In the genomic region with DNA sequence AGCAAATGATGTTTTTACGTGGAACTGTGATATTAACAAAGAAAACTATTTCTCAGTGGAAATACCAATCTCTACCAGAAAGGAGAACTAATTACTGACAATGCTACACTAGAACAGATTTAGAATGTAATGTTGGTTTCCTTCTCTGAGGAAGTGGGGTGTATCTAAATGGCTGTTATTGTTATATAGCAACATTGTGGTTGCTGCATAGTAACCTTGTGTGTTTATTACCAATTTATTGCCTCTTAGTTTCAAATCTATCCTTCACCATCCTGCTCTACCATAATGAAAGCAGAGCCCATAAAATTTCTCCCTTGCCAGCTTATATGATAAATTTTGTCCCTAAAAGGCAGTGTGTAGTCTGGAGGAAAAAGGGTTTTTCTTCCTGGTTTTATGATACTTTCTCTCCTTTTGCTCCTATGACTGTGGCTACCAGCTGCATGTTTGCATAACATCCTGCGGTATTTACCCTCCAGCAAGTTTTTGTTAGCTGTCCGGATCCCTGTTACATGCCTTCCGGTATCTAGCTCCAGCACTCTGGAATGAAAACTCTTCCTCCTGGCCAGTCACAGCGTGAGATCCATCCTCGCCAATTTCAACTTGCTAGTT, we compare ENCODE assay signal across 8 cellular contexts. TPM values are rescaled to one million over a fixed set of nuclear protein-coding genes. Genes with fewer than 3 reads are reported as not detected.
A peak's percentile ranks its signal among the peaks of the same experiment; 100 is the strongest.
DNase-seq lines count a peak whose midpoint lies in the region; ATAC-seq and TF ChIP-seq lines count a peak whose summit lies in the region.

No MANE protein-coding gene starts in this region.

- no peak overlapping the region for H2AK5ac ChIP-seq in IMR-90 (ENCODE audit: low read depth, low read length)

- no peak overlapping the region for H2AK9ac ChIP-seq in IMR-90 (replicated peaks; ENCODE audit: low read depth, low read length, poor library complexity)

- peak overlapping the region; percentile 75 for H3K27ac Mint-ChIP-seq in WTC11

- no peaks in the 10 kb centered on the region; the same call in 1 of the 2 replicates for H3K27me3 ChIP-seq in IMR-90 (ENCODE audit: control insufficient read depth, insufficient read depth, low read length)
- H3K27me3 ChIP-seq in suprapubic skin: no peaks in the 10 kb centered on the region

- H4K8ac ChIP-seq in IMR-90 (ENCODE audit: low read depth in 2 of 2, low read length in 2 of 2): peak overlapping the region in 1 of 2 experiments; percentile 4; a peak in 1 of 4 replicates

- H3K4me1 ChIP-seq in IMR-90 (ENCODE audit: control insufficient read depth, insufficient read depth, low read length) (no peaks in the 10 kb centered on the region), suprapubic skin (peaks cover 14% of the 10 kb centered on the region)

- H3K9me3 ChIP-seq in IMR-90 (ENCODE audit: control insufficient read depth, insufficient read depth, low read length) (no peaks in the 10 kb centered on the region), suprapubic skin (no peaks in the 10 kb centered on the region)

- no peaks in the 10 kb centered on the region for H3K9me3 Mint-ChIP-seq in WTC11

- no peak overlapping the region for H3K14ac ChIP-seq in IMR-90 (replicated peaks; ENCODE audit: low read depth, low read length)

- H3K4me1 Mint-ChIP-seq in WTC11: peaks cover 24% of the 10 kb centered on the region

- no peaks in the 10 kb centered on the region for H3K79me1 ChIP-seq in IMR-90 (ENCODE audit: low read depth in 1 of 2, low read length in 2 of 2)

- H4K20me1 ChIP-seq in IMR-90 (ENCODE audit: insufficient read depth, low read length): no peaks in the 10 kb centered on the region

- 33% methylated on average over 1 of the region's 6 CpGs; no CpG with 5 or more reads in 1 of the 2 experiments for WGBS in IMR-90 (ENCODE audit: extremely low coverage in 2 of 2, insufficient read length in 1 of 2), 2 experiments
- WGBS in suprapubic skin: 31% methylated on average over 6 of the region's 6 CpGs

- H2BK20ac ChIP-seq in IMR-90 (ENCODE audit: low read depth, low read length): no peak overlapping the region

- H3K36me3 Mint-ChIP-seq in WTC11: no peaks in the 10 kb centered on the region

- no peak overlapping the region for H3K4ac ChIP-seq in IMR-90 (ENCODE audit: low read depth, low read length)

- no peak overlapping the region for H3K56ac ChIP-seq in IMR-90 (ENCODE audit: extremely low read depth, insufficient read depth, low read length)

- no peak overlapping the region for H4K91ac ChIP-seq in IMR-90 (ENCODE audit: insufficient read depth, low read depth, low read length)

- H3K4me3 Mint-ChIP-seq in WTC11: no peak overlapping the region

- TF ChIP-seq POLR2A in IMR-90 (IDR thresholded peaks at IDR 0.05; ENCODE audit: low read depth, low read length) (no peak), suprapubic skin (IDR thresholded peaks at IDR 0.05) (no peak)

- ATAC-seq in GM21717 (IDR thresholded peaks at IDR 0.05; ENCODE audit: unreplicated experiment) (peak; percentile 81), IMR-90 (ENCODE audit: low read depth) (peak; percentile 94), WTC11 (peak; percentile 81)

- H3K36me3 ChIP-seq in IMR-90 (ENCODE audit: control insufficient read depth, insufficient read depth, low read length): no peaks in the 10 kb centered on the region
- H3K36me3 ChIP-seq in suprapubic skin: no peaks in the 10 kb centered on the region

- H3K4me2 ChIP-seq in IMR-90 (ENCODE audit: low read depth, low read length): peak overlapping the region; percentile 10; the same call in 1 of the 2 replicates

- H3K23ac ChIP-seq in IMR-90 (ENCODE audit: low read depth, low read length): no peak overlapping the region

- no peak overlapping the region for H3K9ac ChIP-seq in IMR-90 (ENCODE audit: low read depth, low read length)

- no peaks in the 10 kb centered on the region for H3K9me1 ChIP-seq in IMR-90 (ENCODE audit: insufficient read depth, low read length)

- dilution Hi-C loops in IMR-90 (cut with HindIII; ENCODE audit: low sequenced_read_pairs, unreplicated experiment): no loop called here

- no peak for TF ChIP-seq EP300 in suprapubic skin (IDR thresholded peaks at IDR 0.05)

- H2BK15ac ChIP-seq in IMR-90 (ENCODE audit: low read depth, low read length): no peak overlapping the region; the same call in 2 of the 3 replicates

- H2BK5ac ChIP-seq in IMR-90 (ENCODE audit: low read depth, low read length, poor library complexity, severe bottlenecking): peak overlapping the region; percentile 12

- intact Hi-C loops in IMR-90 (cut with micrococcal nuclease): no loop called here

- H2BK120ac ChIP-seq in IMR-90 (ENCODE audit: low read depth, low read length): no peak overlapping the region

- H3K4me3 ChIP-seq in IMR-90 (ENCODE audit: insufficient read depth, low read depth, low read length): no peak overlapping the region
- H3K4me3 ChIP-seq in suprapubic skin: no peak overlapping the region

- H3K27me3 Mint-ChIP-seq in WTC11 (ENCODE audit: low read depth): no peaks in the 10 kb centered on the region

- BruUV-seq in IMR-90 (replicated peaks; lab: Mats Ljungman, UMichigan): no TSS peak

- CTCF ChIA-PET in IMR-90 (lab: Yijun Ruan, JAX) (no interaction called here), WTC11 (lab: Charles Lee) (no interaction called here)

- H3K27ac ChIP-seq in IMR-90 (ENCODE audit: insufficient read depth, low read length) (no peak overlapping the region), suprapubic skin (peak overlapping the region; percentile 55)

- peak overlapping the region; percentile 78 for H2AFZ ChIP-seq in IMR-90 (replicated peaks; ENCODE audit: low read length, poor library complexity)

- no peak for TF ChIP-seq RAD21 in IMR-90 (IDR thresholded peaks at IDR 0.05; ENCODE audit: low read length)

- H4K5ac ChIP-seq in IMR-90 (ENCODE audit: low read depth, low read length): no peak overlapping the region

- DNase-seq in ELF-1 (ENCODE audit: low read depth, low spot score) (peak; percentile 78), IMR-90 (peak; percentile 71), WTC11 (ENCODE audit: low spot score) (peak; percentile 25), iris pigment epithelial cell (ENCODE audit: low read depth) (peak; percentile 92), suprapubic skin (ENCODE audit: low spot score in 2 of 2) (no peak), midbrain (lab: John Stamatoyannopoulos, UW) (no peak)
- DNase-seq in stimulated activated CD4-positive, alpha-beta T cell treated with anti-CD3 and anti-CD28 coated beads, Interleukin-12 subunit alpha, Interleukin-12 subunit beta, amount 100 ng/mL, for 4 hours: no peak

- TF ChIP-seq CTCF in IMR-90 (conservative IDR thresholded peaks at IDR 0.05; ENCODE audit: low read depth, low read length): no peak
- TF ChIP-seq CTCF in WTC11 (IDR thresholded peaks at IDR 0.05): no peak
- no peak for TF ChIP-seq CTCF in suprapubic skin (IDR thresholded peaks at IDR 0.05)

- POLR2A ChIA-PET in IMR-90 (lab: Charles Lee; ENCODE audit: unreplicated experiment) (no interaction called here), WTC11 (lab: Charles Lee) (no interaction called here)

- in situ Hi-C loops in IMR-90 (cut with MboI; ENCODE audit: low sequenced_read_pairs): no loop called here

- H3K18ac ChIP-seq in IMR-90 (ENCODE audit: low read depth, low read length): no peak overlapping the region

TF ChIP-seq in WTC11, 78 proteins besides CTCF, POLR2A, EP300 and RAD21 (continues in another document):
- no peak for TF ChIP-seq NR2C2 (CRISPR knock-in tag; IDR thresholded peaks at IDR 0.05)

RNA-seq across cellular contexts. Expression of a gene that starts 5.7 kb away (rescaled TPM):
- total RNA-seq in IMR-90 (2012; rRNA removed) (not detected in 2 replicates), WTC11 (2021) (0.15 to 0.23 TPM in 2 of 3 replicates, not detected in the other), suprapubic skin (1 to 10 TPM in 1 of 4 donors, under 1 TPM in 1, not detected in 2; 0.51 to 4.3 TPM)
- polyA plus RNA-seq in IMR-90 (2012; rRNA removed): not detected in 2 replicates
- not detected in 2 replicates for polyA plus RNA-seq in IMR-90 (2012; cell fraction: cytosol; rRNA removed)
- polyA plus RNA-seq in IMR-90 (2012; cell fraction: nucleus; rRNA removed; ENCODE audit: low replicate concordance): not detected in 2 replicates

RNA-seq across cellular contexts. Expression of a gene that starts 14.1 kb away (rescaled TPM):
- total RNA-seq in IMR-90 (2012; rRNA removed) (not detected in 2 replicates), WTC11 (2021) (not detected in 3 replicates), suprapubic skin (not detected)
- polyA plus RNA-seq in IMR-90 (2012; rRNA removed): not detected in 2 replicates
- not detected in 2 replicates for polyA plus RNA-seq in IMR-90 (2012; cell fraction: cytosol; rRNA removed)
- not detected in 2 replicates for polyA plus RNA-seq in IMR-90 (2012; cell fraction: nucleus; rRNA removed; ENCODE audit: low replicate concordance)

RNA-seq across cellular contexts. Expression of a gene that starts 24.9 kb away (rescaled TPM):
- total RNA-seq in IMR-90 (2012; rRNA removed) (not detected in 2 replicates), WTC11 (2021) (not detected in 3 replicates), suprapubic skin (not detected)
- not detected in 2 replicates for polyA plus RNA-seq in IMR-90 (2012; rRNA removed)
- polyA plus RNA-seq in IMR-90 (2012; cell fraction: cytosol; rRNA removed): not detected in 2 replicates
- not detected in 2 replicates for polyA plus RNA-seq in IMR-90 (2012; cell fraction: nucleus; rRNA removed; ENCODE audit: low replicate concordance)

RNA-seq across cellular contexts. Expression of a gene that starts 40.3 kb away (rescaled TPM):
- not detected in 2 replicates for total RNA-seq in IMR-90 (2012; rRNA removed)
- polyA plus RNA-seq in IMR-90 (2012; rRNA removed): not detected in 2 replicates
- polyA plus RNA-seq in IMR-90 (2012; cell fraction: cytosol; rRNA removed): not detected in 2 replicates
- not detected in 2 replicates for polyA plus RNA-seq in IMR-90 (2012; cell fraction: nucleus; rRNA removed; ENCODE audit: low replicate concordance)
- not detected in 3 replicates for total RNA-seq in WTC11 (2021)
- under 1 TPM in 1 of 4 donors, not detected in 3; 0.89 TPM for total RNA-seq in suprapubic skin

RNA-seq across cellular contexts. Expression of a gene that starts 57.7 kb away (rescaled TPM):
- total RNA-seq in IMR-90 (2012; rRNA removed) (not detected in 2 replicates), WTC11 (2021) (not detected in 3 replicates), suprapubic skin (not detected)
- polyA plus RNA-seq in IMR-90 (2012; rRNA removed): not detected in 2 replicates
- polyA plus RNA-seq in IMR-90 (2012; cell fraction: cytosol; rRNA removed): not detected in 2 replicates
- not detected in 2 replicates for polyA plus RNA-seq in IMR-90 (2012; cell fraction: nucleus; rRNA removed; ENCODE audit: low replicate concordance)

Comparison
In these comparisons a context has a peak if more than half of its experiments do, and no peak if none do; other contexts are left out.
1. DNase-seq: peak in ELF-1 (single experiment), IMR-90 (single experiment), WTC11 (single experiment) and iris pigment epithelial cell (single experiment); none in suprapubic skin (0 of 2), midbrain (single experiment) and stimulated activated CD4-positive, alpha-beta T cell treated with anti-CD3 and anti-CD28 coated beads, Interleukin-12 subunit alpha, Interleukin-12 subunit beta, amount 100 ng/mL, for 4 hours (single experiment).
2. Peak in every context shown above with its lines, with median percentiles within 50 percentile points of each other: ATAC-seq.